ENCODE assay signal across 1 cellular context in genomic region chr11:48002565-48002964, GRCh38.
TF ChIP-seq lines count a peak whose summit lies in the region.

No MANE protein-coding gene starts in this region.

TF ChIP-seq in GM12878, 131 proteins besides CTCF, POLR2A, EP300 and RAD21 (continued from another document):
- TF ChIP-seq ZBTB4 (CRISPR knock-in tag; IDR thresholded peaks at IDR 0.05) (no peak), TCF12 (IDR thresholded peaks at IDR 0.05; ENCODE audit: low read depth, low read length) (no peak), ZBED1 (IDR thresholded peaks at IDR 0.05; ENCODE audit: borderline replicate concordance) (no peak)
TF ChIP-seq in GM12878: peak in this region for 0.
